ENCODE assay signal across 8 cellular contexts in the genomic region with DNA sequence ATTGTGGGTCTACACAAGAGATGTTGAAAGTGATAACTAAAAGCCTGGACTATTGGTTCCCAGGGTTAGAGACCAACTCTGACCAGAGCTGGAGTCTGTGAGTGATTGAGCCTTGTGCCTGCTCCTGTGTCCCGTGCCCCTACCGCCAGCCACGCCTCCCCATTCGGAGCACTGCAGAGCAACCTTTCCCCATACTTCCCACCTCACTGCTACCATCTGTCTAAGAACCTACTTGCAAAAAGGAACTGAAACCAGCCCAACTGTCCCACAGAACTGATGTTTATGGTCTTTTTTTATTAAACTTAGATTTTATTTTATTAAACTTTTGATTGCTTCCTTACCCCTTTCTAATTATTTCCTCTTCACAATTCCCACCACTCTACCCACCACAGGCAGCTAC.
DNase-seq lines count a peak whose midpoint lies in the region; ATAC-seq and TF ChIP-seq lines count a peak whose summit lies in the region.
"Had no signal": no experiment of that assay in that cellular context is flagged by ENCODE, and none has a peak within 500 bp of the region (broad histone marks: within the 10 kb centered on the region; RNA-seq: fewer than 3 reads in every experiment).

No MANE protein-coding gene starts in this region.

- no peaks in the 10 kb centered on the region for H3K36me3 ChIP-seq in Caco-2 (ENCODE audit: control insufficient read depth, insufficient read depth, low read length)

- peaks cover 76% of the 10 kb centered on the region for H3K4me1 Mint-ChIP-seq in stimulated activated memory B cell treated with anti-CD40 and anti-IgM and Interleukin-4, amounts not matched to agents 10 μg/mL and 1 μg/mL and 100 μg/mL, for 72 hours
- no peaks in the 10 kb centered on the region for H3K4me1 Mint-ChIP-seq in Caco-2 (ENCODE audit: low read depth, unreplicated experiment)

- no peak overlapping the region for H3K4me3 Mint-ChIP-seq in stimulated activated memory B cell treated with anti-CD40 and anti-IgM and Interleukin-4, amounts not matched to agents 10 μg/mL and 1 μg/mL and 100 μg/mL, for 72 hours
- no peak overlapping the region for H3K4me3 Mint-ChIP-seq in Caco-2 (ENCODE audit: unreplicated experiment)

- H3K27me3 Mint-ChIP-seq in stimulated activated memory B cell treated with anti-CD40 and anti-IgM and Interleukin-4, amounts not matched to agents 10 μg/mL and 1 μg/mL and 100 μg/mL, for 72 hours, result no peaks in the 10 kb centered on the region
- peaks cover 16% of the 10 kb centered on the region for H3K27me3 Mint-ChIP-seq in Caco-2 (ENCODE audit: insufficient read depth, unreplicated experiment)

- H3K27me3 ChIP-seq in Caco-2 (replicated peaks; ENCODE audit: control insufficient read depth, insufficient read depth, low read length), result no peaks in the 10 kb centered on the region

- POLR2A ChIA-PET in Caco-2 (lab: Charles Lee), result no interaction called here

- DNase-seq in Caco-2 (no peak), DMS114 treated with DMSO at 0.1 percent for 48 hours (lab: John Stamatoyannopoulos, UW; ENCODE audit: unreplicated experiment) (no peak)
- DNase-seq in stimulated activated CD4-positive, alpha-beta T cell treated with anti-CD3 and anti-CD28 coated beads, Interleukin-1b, Interleukin-23, amount 100 ng/mL, for 48 hours, result no peak
- DNase-seq: kidney had no signal

- H3K9me3 Mint-ChIP-seq in stimulated activated memory B cell treated with anti-CD40 and anti-IgM and Interleukin-4, amounts not matched to agents 10 μg/mL and 1 μg/mL and 100 μg/mL, for 72 hours, result no peaks in the 10 kb centered on the region
- H3K9me3 Mint-ChIP-seq in Caco-2 (ENCODE audit: unreplicated experiment), result no peaks in the 10 kb centered on the region

- H3K4me1 ChIP-seq in Caco-2, result no peaks in the 10 kb centered on the region

- CTCF ChIA-PET in Caco-2 (lab: Charles Lee), result no interaction called here

- no peak overlapping the region for H3K4me3 ChIP-seq in Caco-2 (ENCODE audit: low read depth, low read length)

- H3K27ac Mint-ChIP-seq in stimulated activated memory B cell treated with anti-CD40 and anti-IgM and Interleukin-4, amounts not matched to agents 10 μg/mL and 1 μg/mL and 100 μg/mL, for 72 hours, result peak overlapping the region; percentile 74
- H3K27ac Mint-ChIP-seq in Caco-2 (ENCODE audit: unreplicated experiment), result no peak overlapping the region

- H3K9me3 ChIP-seq in Caco-2, result no peaks in the 10 kb centered on the region

- intact Hi-C loops in Caco-2 (cut with micrococcal nuclease; ENCODE audit: unreplicated experiment), result no loop called here

- no peaks in the 10 kb centered on the region for H3K36me3 Mint-ChIP-seq in stimulated activated memory B cell treated with anti-CD40 and anti-IgM and Interleukin-4, amounts not matched to agents 10 μg/mL and 1 μg/mL and 100 μg/mL, for 72 hours
- H3K36me3 Mint-ChIP-seq in Caco-2 (ENCODE audit: insufficient read depth, unreplicated experiment), result no peaks in the 10 kb centered on the region

- no peak for TF ChIP-seq CTCF in Caco-2 (IDR thresholded peaks at IDR 0.05; ENCODE audit: insufficient read depth in 1 of 2, low read depth in 1 of 2, low read length in 1 of 2, severe bottlenecking in 1 of 2, unreplicated experiment in 1 of 2)

- ATAC-seq in GM19372 (IDR thresholded peaks at IDR 0.05; ENCODE audit: low read depth, unreplicated experiment), result peak; percentile 79
- peak; percentile 86 for ATAC-seq in HG02763 (IDR thresholded peaks at IDR 0.05; ENCODE audit: unreplicated experiment)
- peak; percentile 50 for ATAC-seq in HG03558 (IDR thresholded peaks at IDR 0.05; ENCODE audit: extremely low read depth, unreplicated experiment)
- peak; percentile 85 for ATAC-seq in stimulated activated memory B cell treated with anti-CD40 and anti-IgM and Interleukin-4, amounts not matched to agents 10 μg/mL and 1 μg/mL and 100 μg/mL, for 72 hours

- BruUV-seq in Caco-2 (replicated peaks; lab: Mats Ljungman, UMichigan), result no TSS peak
